ENCODE assay signal across 1 cellular context in genomic region chr5:177306674-177307543, GRCh38.
TF ChIP-seq lines count a peak whose summit lies in the region.

No MANE protein-coding gene starts in this region.

TF ChIP-seq in H1, 55 proteins besides CTCF, POLR2A, EP300 and RAD21:
- TF ChIP-seq ASH2L (IDR thresholded peaks at IDR 0.05; ENCODE audit: low read length) (no peak), RBBP5 (IDR thresholded peaks at IDR 0.05; ENCODE audit: borderline replicate concordance, low read depth, low read length) (no peak), RNF2 (IDR thresholded peaks at IDR 0.05; ENCODE audit: borderline replicate concordance, low read depth, low read length, missing control alignments, poor library complexity, severe bottlenecking) (no peak), CREB1 (IDR thresholded peaks at IDR 0.05) (no peak), CHD1 (IDR thresholded peaks at IDR 0.05; ENCODE audit: low read depth, low read length) (no peak)
- TF ChIP-seq, protein P1, sequence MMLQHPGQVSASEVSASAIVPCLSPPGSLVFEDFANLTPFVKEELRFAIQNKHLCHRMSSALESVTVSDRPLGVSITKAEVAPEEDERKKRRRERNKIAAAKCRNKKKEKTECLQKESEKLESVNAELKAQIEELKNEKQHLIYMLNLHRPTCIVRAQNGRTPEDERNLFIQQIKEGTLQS (IDR thresholded peaks at IDR 0.05; ENCODE audit: insufficient read depth, low read depth, low read length), result no peak
TF ChIP-seq in H1: peak in this region for 0.
